In the genomic region with DNA sequence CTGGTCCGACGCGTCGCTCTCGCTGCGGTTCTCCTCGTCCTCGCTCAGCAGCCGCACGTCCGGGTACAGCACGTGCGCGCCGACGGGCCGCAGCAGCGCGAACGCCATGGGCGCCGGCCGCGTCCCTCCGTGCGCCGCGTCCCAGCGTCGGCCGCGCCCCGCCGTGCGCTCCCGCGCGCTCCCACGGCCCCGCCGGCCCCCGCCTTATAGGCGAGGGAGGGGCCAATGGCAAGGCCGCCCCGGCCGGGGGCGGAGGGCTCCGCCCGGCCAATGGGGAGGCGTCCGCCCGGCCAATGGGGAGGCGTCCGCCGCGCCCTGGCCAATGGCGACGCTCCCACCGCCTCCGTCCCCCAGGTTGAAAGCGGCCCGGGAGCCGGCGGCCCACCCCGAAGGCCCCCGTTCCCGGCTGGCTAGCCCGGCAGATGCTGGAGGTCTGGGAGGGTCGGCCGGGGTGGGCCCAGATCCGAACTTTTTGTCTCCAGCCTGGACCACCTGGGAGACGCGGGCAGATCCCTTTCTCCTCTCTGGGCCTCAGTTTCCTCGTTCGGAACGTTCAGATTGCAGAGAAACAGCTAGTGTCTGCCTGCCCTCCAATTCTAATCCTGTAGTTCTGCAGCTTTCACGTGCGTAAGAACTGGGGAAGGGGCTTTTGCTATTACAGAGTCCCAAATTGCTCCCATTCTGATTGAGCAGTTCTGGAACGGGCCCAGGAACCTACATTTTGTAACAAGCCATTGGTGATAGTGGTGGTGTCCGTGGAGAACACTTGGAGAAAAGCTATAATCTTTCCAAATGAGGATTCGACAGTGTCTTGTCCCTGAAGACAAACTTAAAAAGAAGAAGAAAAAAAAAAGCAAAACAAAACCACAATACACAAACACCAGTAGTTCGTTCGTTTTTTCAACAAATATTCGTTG, we compare ENCODE assay signal across 8 cellular contexts. TPM values are rescaled to one million over a fixed set of nuclear protein-coding genes. Genes with fewer than 3 reads are reported as not detected.
A peak's percentile ranks its signal among the peaks of the same experiment; 100 is the strongest.
DNase-seq lines count a peak whose midpoint lies in the region; ATAC-seq and TF ChIP-seq lines count a peak whose summit lies in the region.

A gene with protein sequence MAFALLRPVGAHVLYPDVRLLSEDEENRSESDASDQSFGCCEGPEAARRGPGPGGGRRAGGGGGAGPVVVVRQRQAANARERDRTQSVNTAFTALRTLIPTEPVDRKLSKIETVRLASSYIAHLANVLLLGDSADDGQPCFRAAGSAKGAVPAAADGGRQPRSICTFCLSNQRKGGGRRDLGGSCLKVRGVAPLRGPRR (minus strand): TSS at position 180 of the 917 bp plus-strand sequence. CDS start 72 bp downstream, at position 108.

- POLR2A ChIA-PET in HEK293T (lab: Yijun Ruan, JAX): no interaction called here

- no peaks in the 10 kb centered on the region for H3K9me3 ChIP-seq in BE2C

- TF ChIP-seq CTCF in BE2C (IDR thresholded peaks at IDR 0.05; ENCODE audit: low read depth, low read length) (no peak), astrocyte of the spinal cord (IDR thresholded peaks at IDR 0.05; ENCODE audit: low read depth, low read length) (no peak)

- H3K4me1 ChIP-seq in BE2C: no peaks in the 10 kb centered on the region

- peaks cover 8% of the 10 kb centered on the region for H3K27me3 ChIP-seq in BE2C

- CTCF ChIA-PET in HEK293T (lab: Yijun Ruan, JAX): interaction anchor here (0.6 kb wide), 1 partner anchor 778 kb away, joined by 4 read pairs; no protein-coding TSS in a partner anchor

- in situ Hi-C loops in KBM-7 (cut with MboI; ENCODE audit: low pct_unique_long_range_greater_than_20kb, low sequenced_read_pairs) (no loop called here), astrocyte of the spinal cord (cut with HindIII; ENCODE audit: low sequenced_read_pairs) (no loop called here)

- DNase-seq in BE2C: peak; percentile 75
- peak; percentile 81 for DNase-seq in KBM-7
- DNase-seq in astrocyte of the spinal cord (ENCODE audit: low read depth, low spot score): peak; percentile 1
- peak; percentile 90 for DNase-seq in left kidney (ENCODE audit: low read depth, low spot score)
- no peak for DNase-seq in NCI-H2196 treated with DMSO at 0.1 percent for 48 hours (lab: John Stamatoyannopoulos, UW; ENCODE audit: unreplicated experiment)
- no peak for DNase-seq in HEK293T (ENCODE audit: extremely low spot score)
- DNase-seq in LoVo (ENCODE audit: low spot score): no peak

- H3K4me3 ChIP-seq in BE2C (ENCODE audit: low read depth, low read length): peak within 1 kb of the TSS; percentile 35
- no peak within 1 kb of the TSS for H3K4me3 ChIP-seq in astrocyte of the spinal cord (ENCODE audit: low read depth, low read length)

- no peak for ATAC-seq in HG03045 (IDR thresholded peaks at IDR 0.05; ENCODE audit: unreplicated experiment)

- H3K36me3 ChIP-seq in BE2C: no peaks in the 10 kb centered on the region

TF ChIP-seq in HEK293T, 16 proteins besides CTCF, POLR2A, EP300 and RAD21:
- no peak for TF ChIP-seq SUZ12 (IDR thresholded peaks at IDR 0.05)
- no peak for TF ChIP-seq FOXK2 (IDR thresholded peaks at IDR 0.05)
- TF ChIP-seq, protein P1, sequence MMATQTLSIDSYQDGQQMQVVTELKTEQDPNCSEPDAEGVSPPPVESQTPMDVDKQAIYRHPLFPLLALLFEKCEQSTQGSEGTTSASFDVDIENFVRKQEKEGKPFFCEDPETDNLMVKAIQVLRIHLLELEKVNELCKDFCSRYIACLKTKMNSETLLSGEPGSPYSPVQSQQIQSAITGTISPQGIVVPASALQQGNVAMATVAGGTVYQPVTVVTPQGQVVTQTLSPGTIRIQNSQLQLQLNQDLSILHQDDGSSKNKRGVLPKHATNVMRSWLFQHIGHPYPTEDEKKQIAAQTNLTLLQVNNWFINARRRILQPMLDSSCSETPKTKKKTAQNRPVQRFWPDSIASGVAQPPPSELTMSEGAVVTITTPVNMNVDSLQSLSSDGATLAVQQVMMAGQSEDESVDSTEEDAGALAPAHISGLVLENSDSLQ (IDR thresholded peaks at IDR 0.05): no peak
- TF ChIP-seq HDGF (IDR thresholded peaks at IDR 0.05; ENCODE audit: borderline replicate concordance): no peak
- no peak for TF ChIP-seq TARDBP (IDR thresholded peaks at IDR 0.05)
- no peak for TF ChIP-seq L3MBTL2 (conservative IDR thresholded peaks at IDR 0.05)
- TF ChIP-seq CTBP1 (IDR thresholded peaks at IDR 0.05; ENCODE audit: borderline replicate concordance): no peak
- no peak for TF ChIP-seq NFRKB (IDR thresholded peaks at IDR 0.05)
- TF ChIP-seq BHLHE40 (IDR thresholded peaks at IDR 0.05; ENCODE audit: borderline replicate concordance): no peak
- no peak for TF ChIP-seq FOXM1 (IDR thresholded peaks at IDR 0.05; ENCODE audit: borderline replicate concordance)
- no peak for TF ChIP-seq ELF4 (IDR thresholded peaks at IDR 0.05)
- TF ChIP-seq FOXA1 (IDR thresholded peaks at IDR 0.05): no peak
- no peak for TF ChIP-seq SP1 (IDR thresholded peaks at IDR 0.05)
- no peak for TF ChIP-seq LEF1 (IDR thresholded peaks at IDR 0.05; ENCODE audit: borderline replicate concordance)
TF ChIP-seq in HEK293T: peak in this region for 0.

RNA-seq across cellular contexts. Expression of the gene that starts here (rescaled TPM):
- not detected for polyA plus RNA-seq in BE2C (2012; ENCODE audit: insufficient read depth, insufficient read length, low read depth)

Comparison
In these comparisons a context has a peak if more than half of its experiments do, and no peak if none do; other contexts are left out.
1. DNase-seq: peak in BE2C (single experiment), KBM-7 (single experiment), astrocyte of the spinal cord (single experiment) and left kidney (single experiment); none in NCI-H2196 treated with DMSO at 0.1 percent for 48 hours (single experiment), HEK293T (single experiment) and LoVo (single experiment).